Comparison of ENCODE assay signal across 17 cellular contexts in genomic region chr4:7786040-7786439, GRCh38.
DNase-seq lines count a peak whose midpoint lies in the region; ATAC-seq and TF ChIP-seq lines count a peak whose summit lies in the region.
"Had no signal": no experiment of that assay in that cellular context is flagged by ENCODE, and none has a peak within 500 bp of the region (broad histone marks: within the 10 kb centered on the region; RNA-seq: fewer than 3 reads in every experiment).

No MANE protein-coding gene starts in this region.

- TF ChIP-seq CTCF in SK-N-SH (IDR thresholded peaks at IDR 0.05) (no peak), glutamatergic neuron (IDR thresholded peaks at IDR 0.05; ENCODE audit: partially characterized antibody, unreplicated experiment) (no peak), spleen (IDR thresholded peaks at IDR 0.05 in 8 of 11, conservative IDR thresholded peaks at IDR 0.05 in 3 of 11) (no peak)

- H3K4me1 Mint-ChIP-seq in glutamatergic neuron (ENCODE audit: low read depth, unreplicated experiment) = peaks cover 41% of the 10 kb centered on the region
- H3K4me1 Mint-ChIP-seq: H9 had no signal

- H3K4me2 ChIP-seq in SK-N-SH = no peak overlapping the region
- H3K4me2 ChIP-seq: BLaER1 had no signal

- H3K4me1 ChIP-seq in SK-N-SH (ENCODE audit: control insufficient read depth in 1 of 2, insufficient read depth in 2 of 2, low read depth in 1 of 2, low read length in 1 of 2) = peaks cover 48 to 49% of the 10 kb centered on the region in 2 experiments
- H3K4me1 ChIP-seq in spleen = peaks cover 5 to 23% (median 15%) of the 10 kb centered on the region in 6 donors
- H3K4me1 ChIP-seq: Caco-2 had no signal

- H3K9ac ChIP-seq in SK-N-SH = no peak overlapping the region
- H3K9ac ChIP-seq: BLaER1 had no signal

- H3K27ac ChIP-seq in SK-N-SH (ENCODE audit: low read depth in 2 of 2, low read length in 1 of 2) = peak overlapping the region; percentile 86 to 96
- H3K27ac ChIP-seq in spleen = no peak overlapping the region
- H3K27ac ChIP-seq: 22Rv1, BLaER1 had no signal

- H3K36me3 ChIP-seq in SK-N-SH (replicated peaks in 1 of 2; ENCODE audit: control insufficient read depth in 1 of 2, insufficient read depth in 2 of 2, low read length in 1 of 2) = peaks cover 70 to 76% of the 10 kb centered on the region in 2 experiments
- peaks cover 0 to 26% (median 0%) of the 10 kb centered on the region in 6 donors for H3K36me3 ChIP-seq in spleen
- H3K36me3 ChIP-seq: BLaER1 had no signal

- DNase-seq in SK-N-SH = no peak
- DNase-seq in cardiac septum (ENCODE audit: low spot score) = peak; percentile 29
- no peak for DNase-seq in Right ventricle myocardium inferior (ENCODE audit: missing footprints)
- no peak for DNase-seq in glutamatergic neuron
- DNase-seq in spleen = peak; percentile 24
- DNase-seq in stimulated activated CD4-positive, alpha-beta T cell treated with anti-CD3 and anti-CD28 coated beads, Interleukin-4, amount 100 ng/mL, for 24 hours = no peak
- DNase-seq: Caco-2; CD8-positive, alpha-beta memory T cell; DND-41; GDM1; GOT3; H9 had no signal

- peaks cover 42% of the 10 kb centered on the region for H4K20me1 ChIP-seq in SK-N-SH (ENCODE audit: insufficient read depth)
- H4K20me1 ChIP-seq: BLaER1 had no signal

- TF ChIP-seq POLR2A in spleen (IDR thresholded peaks at IDR 0.05) = no peak

- H3K4me3 ChIP-seq in SK-N-SH (ENCODE audit: low read depth in 2 of 2, low read length in 1 of 2) (no peak overlapping the region), spleen (no peak overlapping the region)
- H3K4me3 ChIP-seq: BLaER1 had no signal

- no peaks in the 10 kb centered on the region for H3K9me2 ChIP-seq in SK-N-SH

- H3K9me3 ChIP-seq in SK-N-SH (no peaks in the 10 kb centered on the region), spleen (no peaks in the 10 kb centered on the region)
- H3K9me3 ChIP-seq: BLaER1, Caco-2 had no signal

- no peak overlapping the region for H2AFZ ChIP-seq in SK-N-SH (ENCODE audit: low read depth)

- TF ChIP-seq EP300 in SK-N-SH (IDR thresholded peaks at IDR 0.05; ENCODE audit: borderline replicate concordance in 1 of 2, low read depth in 1 of 2, low read length in 1 of 2) = no peak

- H3K9me3 Mint-ChIP-seq in glutamatergic neuron (ENCODE audit: unreplicated experiment) = peaks cover 49% of the 10 kb centered on the region
- H3K9me3 Mint-ChIP-seq: CD8-positive, alpha-beta memory T cell; H9 had no signal

- H3K36me3 Mint-ChIP-seq in glutamatergic neuron (ENCODE audit: unreplicated experiment) = peaks cover 13% of the 10 kb centered on the region

- no peak for TF ChIP-seq RAD21 in SK-N-SH (IDR thresholded peaks at IDR 0.05; ENCODE audit: low read length)

- 99% methylated on average over 10 of the region's 10 CpGs for WGBS in SK-N-SH (ENCODE audit: low lambda C conversion rate)
- WGBS in spleen, 5 donors = 79 to 94% (median 91%) methylated on average over 10 of the region's 10 CpGs

- peaks cover 89% of the 10 kb centered on the region for H3K79me2 ChIP-seq in SK-N-SH (ENCODE audit: insufficient read depth)

- peaks cover 43% of the 10 kb centered on the region for H3F3A ChIP-seq in SK-N-SH (replicated peaks; ENCODE audit: insufficient read depth)

- ATAC-seq in SK-N-SH treated with all-trans-retinoic acid at 6 μM for 48 hours (no peak), Right ventricle myocardium inferior (no peak), GM21786 (IDR thresholded peaks at IDR 0.05; ENCODE audit: unreplicated experiment) (no peak)
- ATAC-seq: HepG2 had no signal

- peaks cover 48% of the 10 kb centered on the region for H3K27me3 Mint-ChIP-seq in glutamatergic neuron (ENCODE audit: unreplicated experiment)
- H3K27me3 Mint-ChIP-seq: CD8-positive, alpha-beta memory T cell had no signal

- no peaks in the 10 kb centered on the region for H3K27me3 ChIP-seq in SK-N-SH (ENCODE audit: insufficient read depth)
- no peaks in the 10 kb centered on the region for H3K27me3 ChIP-seq in spleen (replicated peaks in 1 of 7)
- H3K27me3 ChIP-seq: BLaER1 had no signal

- H3K4me3 Mint-ChIP-seq in glutamatergic neuron (ENCODE audit: unreplicated experiment) = peak overlapping the region; percentile 40
- H3K4me3 Mint-ChIP-seq: CD8-positive, alpha-beta memory T cell; H9 had no signal

- POLR2A ChIA-PET in SK-N-SH (lab: Yijun Ruan, JAX) = no interaction called here

- intact Hi-C loops in cardiac septum (cut with DNase I) (no loop called here), Right ventricle myocardium inferior (cut with DNase I) (no loop called here), spleen (cut with DNase I; ENCODE audit: low total_unique reads) (no loop called here)

- no peak overlapping the region for H3K27ac Mint-ChIP-seq in glutamatergic neuron (ENCODE audit: unreplicated experiment)

- CTCF ChIA-PET in SK-N-SH (lab: Yijun Ruan, JAX) = interaction anchor here (0.7 to 5.2 kb wide), 7 partner anchors 11 to 665 kb away, joined by 3 to 31 read pairs (median 4); no protein-coding TSS in a partner anchor

TF ChIP-seq in SK-N-SH, 30 proteins besides CTCF, POLR2A, EP300 and RAD21:
- no peak for TF ChIP-seq EZH2phosphoT487 (IDR thresholded peaks at IDR 0.05; ENCODE audit: borderline replicate concordance, low read depth)
- TF ChIP-seq ZBTB33 (IDR thresholded peaks at IDR 0.05; ENCODE audit: borderline replicate concordance, low read depth) = no peak

TF ChIP-seq in SK-N-SH treated with all-trans-retinoic acid at 6 μM for 48 hours, 23 proteins besides CTCF, POLR2A, EP300 and RAD21:
- TF ChIP-seq RARB (CRISPR knock-in tag; IDR thresholded peaks at IDR 0.05) = no peak

Comparison
In these comparisons a context has a peak if more than half of its experiments do, and no peak if none do; other contexts are left out.
1. DNase-seq: peak in cardiac septum (single experiment) and spleen (single experiment); none in SK-N-SH (single experiment), Right ventricle myocardium inferior (single experiment), glutamatergic neuron (single experiment) and stimulated activated CD4-positive, alpha-beta T cell treated with anti-CD3 and anti-CD28 coated beads, Interleukin-4, amount 100 ng/mL, for 24 hours (single experiment).
2. H3K27ac ChIP-seq: peak in SK-N-SH (2 of 2); none in spleen (0 of 8).